In the genomic region with DNA sequence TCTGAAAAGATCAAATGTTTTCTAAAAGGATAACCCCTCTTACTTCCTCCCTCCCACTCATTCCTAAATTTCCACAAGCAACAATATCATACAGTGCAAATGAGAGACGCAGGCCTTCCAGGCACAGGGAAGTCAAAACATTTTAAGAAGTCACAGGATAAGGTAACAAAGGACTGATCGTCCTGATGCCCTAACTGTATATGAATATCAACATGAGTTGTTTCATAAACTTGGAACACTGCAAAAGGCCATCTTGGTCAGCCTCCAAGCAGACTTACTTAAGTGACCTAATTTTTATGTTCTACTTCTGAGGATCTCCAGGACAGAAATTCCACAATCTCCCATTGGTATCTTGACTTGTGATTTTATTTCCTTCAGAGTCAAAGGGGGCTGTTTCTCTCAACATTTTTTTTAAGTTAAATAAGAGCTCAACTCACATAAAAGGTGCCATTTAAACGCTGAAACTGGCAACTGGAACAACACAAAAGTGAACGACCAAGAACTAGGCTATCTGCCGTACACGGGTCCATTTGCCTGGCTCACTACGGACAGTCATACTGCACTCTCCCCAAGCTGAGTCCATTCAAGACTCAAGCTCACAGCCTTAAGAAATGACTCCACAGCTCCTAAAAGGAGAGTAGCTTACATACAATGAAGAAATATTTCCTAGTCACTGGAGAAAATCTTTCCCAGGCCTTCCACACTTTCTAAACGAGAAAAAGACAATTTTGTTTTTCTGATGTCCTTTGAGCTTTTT, we compare ENCODE assay signal across 16 cellular contexts.
A peak's percentile ranks its signal among the peaks of the same experiment; 100 is the strongest.
DNase-seq lines count a peak whose midpoint lies in the region; ATAC-seq, FAIRE-seq and TF ChIP-seq lines count a peak whose summit lies in the region.
"Had no signal": no experiment of that assay in that cellular context is flagged by ENCODE, and none has a peak within 500 bp of the region (broad histone marks: within the 10 kb centered on the region; RNA-seq: fewer than 3 reads in every experiment).

No MANE protein-coding gene starts in this region.

- DNase-seq in GM23248 (peak; percentile 64), cardiac fibroblast (ENCODE audit: low read depth in 2 of 2) (peak; percentile 49 to 58), right atrium auricular region (ENCODE audit: low spot score) (no peak), GM19239 (ENCODE audit: insufficient read length, low spot score) (no peak)
- no peak for DNase-seq in CD4-positive, alpha-beta T cell
- DNase-seq: activated CD8-positive, alpha-beta memory T cell treated with anti-CD3 and anti-CD28 coated beads, Interleukin-2, amount 10 ng/mL, durations not matched to agents 7 days and 5 days; dermis blood vessel endothelial cell; naive thymus-derived CD8-positive, alpha-beta T cell; NCI-H1694; NCI-H774; SIG-M5 had no signal

- TF ChIP-seq CTCF in cardiac fibroblast (IDR thresholded peaks at IDR 0.05; ENCODE audit: low read depth, low read length) = no peak
- TF ChIP-seq CTCF in right atrium auricular region (IDR thresholded peaks at IDR 0.05) = no peak
- no peak for TF ChIP-seq CTCF in CD4-positive, alpha-beta T cell (IDR thresholded peaks at IDR 0.05)

- H2AFZ ChIP-seq in GM23248 = peak overlapping the region; percentile 24; the same call in 1 of the 2 replicates

- H3K27ac ChIP-seq in GM23248 (peak overlapping the region; percentile 33), right atrium auricular region (peak overlapping the region; percentile 3 to 58)
- H3K27ac ChIP-seq in CD4-positive, alpha-beta T cell (ENCODE audit: low read depth, low read length) = no peak overlapping the region

- H3K9ac ChIP-seq in GM23248 (peak overlapping the region; percentile 0; the same call in 1 of the 2 replicates), skeletal muscle satellite cell (ENCODE audit: low read depth, low read length) (peak overlapping the region; percentile 1)

- no peak overlapping the region for H3K4me3 Mint-ChIP-seq in CD4-positive, alpha-beta T cell
- H3K4me3 Mint-ChIP-seq: activated CD8-positive, alpha-beta memory T cell treated with anti-CD3 and anti-CD28 coated beads, Interleukin-2, amount 10 ng/mL, durations not matched to agents 7 days and 5 days; activated naive CD8-positive, alpha-beta T cell; naive thymus-derived CD8-positive, alpha-beta T cell had no signal

- H3K36me3 Mint-ChIP-seq in CD4-positive, alpha-beta T cell (ENCODE audit: low read depth) = no peaks in the 10 kb centered on the region
- H3K36me3 Mint-ChIP-seq: activated CD8-positive, alpha-beta memory T cell treated with anti-CD3 and anti-CD28 coated beads, Interleukin-2, amount 10 ng/mL, durations not matched to agents 7 days and 5 days; activated naive CD8-positive, alpha-beta T cell; naive thymus-derived CD8-positive, alpha-beta T cell had no signal

- no peak for ATAC-seq in HG03025 (IDR thresholded peaks at IDR 0.05; ENCODE audit: low FRiP score, unreplicated experiment)
- no peak for ATAC-seq in activated CD4-positive, CD25-positive, alpha-beta regulatory T cell treated with anti-CD3 and anti-CD28 coated beads, Interleukin-2, amount 50 U/mL, for 24 hours
- no peak for ATAC-seq in CD4-positive, alpha-beta T cell (ENCODE audit: poor library complexity)
- ATAC-seq: activated CD8-positive, alpha-beta memory T cell treated with anti-CD3 and anti-CD28 coated beads, Interleukin-2, amount 10 ng/mL, durations not matched to agents 7 days and 5 days; naive thymus-derived CD8-positive, alpha-beta T cell had no signal

- H3K27me3 Mint-ChIP-seq in CD4-positive, alpha-beta T cell = no peaks in the 10 kb centered on the region
- H3K27me3 Mint-ChIP-seq: activated naive CD8-positive, alpha-beta T cell had no signal

- H3K4me1 ChIP-seq in GM23248 (ENCODE audit: insufficient read depth) (peaks cover 34% of the 10 kb centered on the region), right atrium auricular region (peaks cover 0 to 49% of the 10 kb centered on the region in 2 donors), skeletal muscle satellite cell (ENCODE audit: control insufficient read depth, insufficient read depth, low read length) (peaks cover 27% of the 10 kb centered on the region)

- H3K36me3 ChIP-seq in GM23248 (ENCODE audit: low read depth) (no peaks in the 10 kb centered on the region), right atrium auricular region (no peaks in the 10 kb centered on the region), skeletal muscle satellite cell (ENCODE audit: insufficient read depth, low read length) (no peaks in the 10 kb centered on the region)

- no peaks in the 10 kb centered on the region for H3K4me1 Mint-ChIP-seq in CD4-positive, alpha-beta T cell (ENCODE audit: low read depth)

- H3K9me3 ChIP-seq in GM23248 (ENCODE audit: low read depth) (no peaks in the 10 kb centered on the region), right atrium auricular region (no peaks in the 10 kb centered on the region), skeletal muscle satellite cell (replicated peaks; ENCODE audit: low read length) (no peaks in the 10 kb centered on the region)
- H3K9me3 ChIP-seq in CD4-positive, alpha-beta T cell (ENCODE audit: control insufficient read depth, low read length) = no peaks in the 10 kb centered on the region

- H3K9me2 ChIP-seq in GM23248 (ENCODE audit: insufficient read depth) = no peaks in the 10 kb centered on the region

- peaks cover 28% of the 10 kb centered on the region for H3F3A ChIP-seq in GM23248 (ENCODE audit: insufficient read depth)

- WGBS in GM23248 (ENCODE audit: low coverage in 1 of 2, low lambda C conversion rate in 2 of 2, missing lambda C conversion rate in 2 of 2), 2 experiments = 34 to 36% methylated on average over 8 of the region's 8 CpGs

- in situ Hi-C loops in GM23248 (cut with MboI) = no loop called here

- intact Hi-C loops in CD4-positive, alpha-beta T cell (cut with DNase I, micrococcal nuclease) = no loop called here

- H3K79me2 ChIP-seq in GM23248 (ENCODE audit: insufficient read depth) = peaks cover 3% of the 10 kb centered on the region; the same call in 1 of the 2 replicates

- FAIRE-seq in GM19239 (lab: Jason Lieb, UNC) = no peak
- FAIRE-seq: frontal cortex had no signal

- H3K4me3 ChIP-seq in GM23248 = no peak overlapping the region
- no peak overlapping the region for H3K4me3 ChIP-seq in cardiac fibroblast (replicated peaks in 1 of 2; ENCODE audit: low read depth in 2 of 2, low read length in 2 of 2)
- H3K4me3 ChIP-seq in right atrium auricular region = no peak overlapping the region
- no peak overlapping the region for H3K4me3 ChIP-seq in skeletal muscle satellite cell (ENCODE audit: low read length)

- H3K27ac Mint-ChIP-seq in CD4-positive, alpha-beta T cell = no peak overlapping the region
- H3K27ac Mint-ChIP-seq: activated CD8-positive, alpha-beta memory T cell treated with anti-CD3 and anti-CD28 coated beads, Interleukin-2, amount 10 ng/mL, durations not matched to agents 7 days and 5 days; activated naive CD8-positive, alpha-beta T cell; naive thymus-derived CD8-positive, alpha-beta T cell had no signal

- no peaks in the 10 kb centered on the region for H3K27me3 ChIP-seq in GM23248 (replicated peaks; ENCODE audit: insufficient read depth)
- no peaks in the 10 kb centered on the region for H3K27me3 ChIP-seq in right atrium auricular region
- H3K27me3 ChIP-seq in skeletal muscle satellite cell (ENCODE audit: control insufficient read depth, insufficient read depth, low read length) = no peaks in the 10 kb centered on the region
- H3K27me3 ChIP-seq in CD4-positive, alpha-beta T cell (ENCODE audit: control insufficient read depth, insufficient read depth, low read length) = no peaks in the 10 kb centered on the region

- H4K20me1 ChIP-seq in GM23248 (ENCODE audit: insufficient read depth) = no peaks in the 10 kb centered on the region

- H3K9me3 Mint-ChIP-seq in CD4-positive, alpha-beta T cell = peaks cover 6% of the 10 kb centered on the region

- CTCF ChIA-PET in CD4-positive, alpha-beta T cell (lab: Charles Lee) = no interaction called here

- H3K4me2 ChIP-seq in GM23248 (ENCODE audit: unreplicated experiment) = peak overlapping the region; percentile 29
- peak overlapping the region; percentile 0 for H3K4me2 ChIP-seq in skeletal muscle satellite cell (ENCODE audit: low read length)

- POLR2A ChIA-PET in CD4-positive, alpha-beta T cell (lab: Charles Lee) = no interaction called here

Comparison
In these comparisons a context has a peak if more than half of its experiments do, and no peak if none do; other contexts are left out.
1. DNase-seq: peak in GM23248 (single experiment) and cardiac fibroblast (2 of 2); none in right atrium auricular region (single experiment), GM19239 (single experiment) and CD4-positive, alpha-beta T cell (0 of 10).